Comparison of ENCODE assay signal across 8 cellular contexts in the genomic region with DNA sequence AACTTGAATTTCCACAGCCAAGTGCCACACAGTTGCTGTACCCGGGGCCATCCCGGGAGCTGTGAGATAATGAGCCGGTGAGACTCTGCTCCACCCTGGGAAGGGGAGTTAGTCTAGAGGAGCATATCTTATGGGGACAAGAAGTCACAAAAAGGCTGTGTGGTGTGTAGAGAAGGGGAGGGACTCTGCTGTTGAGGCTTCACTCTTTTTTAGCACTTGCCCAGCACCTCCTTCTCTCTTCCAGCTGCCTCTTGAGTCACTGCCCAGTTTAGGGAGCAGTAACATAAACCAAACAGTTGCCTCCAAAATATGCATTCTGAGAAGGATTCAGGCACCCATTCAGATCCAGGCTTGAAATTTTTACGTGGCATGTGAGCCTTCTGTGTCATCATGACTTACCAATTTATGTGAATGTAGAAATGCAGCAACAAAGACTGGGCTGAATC. TPM values are rescaled to one million over a fixed set of nuclear protein-coding genes. Genes with fewer than 3 reads are reported as not detected.
DNase-seq lines count a peak whose midpoint lies in the region; ATAC-seq and TF ChIP-seq lines count a peak whose summit lies in the region.

No MANE protein-coding gene starts in this region.

- H3K9me2 ChIP-seq in OCI-LY7 (ENCODE audit: insufficient read depth, low read length): no peaks in the 10 kb centered on the region

- TF ChIP-seq CTCF in OCI-LY7 (conservative IDR thresholded peaks at IDR 0.05; ENCODE audit: low read length) (no peak), stomach (IDR thresholded peaks at IDR 0.05) (no peak)

- H3K4me3 Mint-ChIP-seq in activated T-cell treated with anti-CD3 and anti-CD28 coated beads, Interleukin-2, amount 50 U/mL, for 72 hours: peak overlapping the region; percentile 94

- ATAC-seq in activated T-cell treated with anti-CD3 and anti-CD28 coated beads, Interleukin-2, amount 50 U/mL, for 72 hours (replicated peaks in 1 of 2): peak; percentile 15 to 38
- ATAC-seq in HG02763 (IDR thresholded peaks at IDR 0.05; ENCODE audit: unreplicated experiment): peak; percentile 8

- intact Hi-C loops in OCI-LY7 (cut with micrococcal nuclease; ENCODE audit: unreplicated experiment): loop anchor here (10.0 kb wide), 2 partner anchors 591 to 989 kb away; partner anchors contain the start of genes LBR and TP53BP2
- intact Hi-C loops in stomach (cut with DNase I; ENCODE audit: low total_unique reads): no loop called here

- CTCF ChIA-PET in OCI-LY7 (lab: Charles Lee; ENCODE audit: unreplicated experiment): no interaction called here

- H3K4me3 ChIP-seq in OCI-LY7 (ENCODE audit: low read depth, low read length, poor library complexity, severe bottlenecking) (peak overlapping the region; percentile 75), stomach (peak overlapping the region; percentile 88 to 97 (median 92))

- H3K79me2 ChIP-seq in OCI-LY7 (ENCODE audit: insufficient read depth, low read depth, low read length): peaks cover 55% of the 10 kb centered on the region

- H3K36me3 Mint-ChIP-seq in activated T-cell treated with anti-CD3 and anti-CD28 coated beads, Interleukin-2, amount 50 U/mL, for 72 hours (ENCODE audit: insufficient read depth in 2 of 2): peaks cover 13 to 15% of the 10 kb centered on the region in 2 donors

- TF ChIP-seq POLR2A in stomach (IDR thresholded peaks at IDR 0.05): no peak

- BruUV-seq in OCI-LY7 (replicated peaks; lab: Mats Ljungman, UMichigan): TSS peak; percentile 53

- 1 to 5% (median 2%) methylated on average over 4 of the region's 4 CpGs for WGBS in stomach, 5 donors

- peak; percentile 21 to 23 for DNase-seq in activated T-cell treated with anti-CD3 and anti-CD28 coated beads, Interleukin-2, amount 50 U/mL, for 72 hours
- DNase-seq in activated T-cell treated with anti-CD3 and anti-CD28 coated beads, Interleukin-2, amount 50 U/mL, for 48 hours: no peak
- DNase-seq in OCI-LY7 (ENCODE audit: low spot score) (peak; percentile 33), stomach (no peak), NCI-H524 treated with DMSO at 0.1 percent for 48 hours (lab: John Stamatoyannopoulos, UW) (no peak)
- DNase-seq in central memory CD4-positive, alpha-beta T cell: peak; percentile 8

- peak overlapping the region; percentile 44 for H3K27ac ChIP-seq in OCI-LY7 (ENCODE audit: low read depth, low read length, poor library complexity, severe bottlenecking)
- H3K27ac ChIP-seq in layer of hippocampus (ENCODE audit: low read depth, low read length): peak overlapping the region; percentile 95
- peak overlapping the region; percentile 93 to 97 (median 97) for H3K27ac ChIP-seq in stomach

- peak overlapping the region; percentile 79; the same call in 1 of the 2 replicates for H2AFZ ChIP-seq in OCI-LY7 (ENCODE audit: low read length)

- no peak for TF ChIP-seq EP300 in stomach (IDR thresholded peaks at IDR 0.05)

- H3K27me3 ChIP-seq in layer of hippocampus (ENCODE audit: control insufficient read depth, insufficient read depth, low read length): no peaks in the 10 kb centered on the region
- H3K27me3 ChIP-seq in stomach: no peaks in the 10 kb centered on the region

- H3K27me3 Mint-ChIP-seq in activated T-cell treated with anti-CD3 and anti-CD28 coated beads, Interleukin-2, amount 50 U/mL, for 72 hours (ENCODE audit: low read depth): no peaks in the 10 kb centered on the region

- H3K4me2 ChIP-seq in OCI-LY7 (ENCODE audit: low read length): peak overlapping the region; percentile 74

- POLR2A ChIA-PET in OCI-LY7 (lab: Charles Lee): interaction anchor here (0.6 to 3.7 kb wide), 4 partner anchors 10 to 77 kb away, joined by 3 to 16 read pairs (median 3); no protein-coding TSS in a partner anchor

- H3K27ac Mint-ChIP-seq in activated T-cell treated with anti-CD3 and anti-CD28 coated beads, Interleukin-2, amount 50 U/mL, for 72 hours: peak overlapping the region; percentile 98

- H3K4me1 Mint-ChIP-seq in activated T-cell treated with anti-CD3 and anti-CD28 coated beads, Interleukin-2, amount 50 U/mL, for 72 hours (ENCODE audit: low read depth): peaks cover 58% of the 10 kb centered on the region

- H3K9me3 ChIP-seq in OCI-LY7 (ENCODE audit: low read length): no peaks in the 10 kb centered on the region
- H3K9me3 ChIP-seq in stomach: no peaks in the 10 kb centered on the region

- H3K9me3 Mint-ChIP-seq in activated T-cell treated with anti-CD3 and anti-CD28 coated beads, Interleukin-2, amount 50 U/mL, for 72 hours: no peaks in the 10 kb centered on the region

- peaks cover 46% of the 10 kb centered on the region for H3K4me1 ChIP-seq in OCI-LY7 (ENCODE audit: insufficient read depth, low read length, poor library complexity, severe bottlenecking)
- peaks cover 30 to 50% (median 46%) of the 10 kb centered on the region in 4 donors for H3K4me1 ChIP-seq in stomach

- peaks cover 20% of the 10 kb centered on the region for H4K20me1 ChIP-seq in OCI-LY7 (ENCODE audit: insufficient read depth, low read length)

- H3K36me3 ChIP-seq in OCI-LY7 (ENCODE audit: insufficient read depth, low read length) (peaks cover 26% of the 10 kb centered on the region; the same call in 1 of the 2 replicates), stomach (peaks cover 0 to 10% (median 7%) of the 10 kb centered on the region in 4 donors)

RNA-seq across cellular contexts. Expression of gene WDR26, which starts 0.7 kb away (rescaled TPM):
- 10 to 100 TPM; 82.2 to 92.2 TPM for total RNA-seq in activated T-cell treated with anti-CD3 and anti-CD28 coated beads, Interleukin-2, amount 50 U/mL, for 72 hours
- 31.3 and 32.0 TPM in 2 replicates for total RNA-seq in OCI-LY7 (2014; rRNA removed; shearing (Covaris generic))
- total RNA-seq in OCI-LY7 (2022) (77.5 and 78.3 TPM in 2 replicates), stomach (100 to 1,000 TPM in 2 of 5 donors, 10 to 100 TPM in 3; 20.4 to 154 (median 92.4) TPM)
- 10 to 100 TPM; 17.0 to 26.3 (median 24.6) TPM for polyA plus RNA-seq in stomach

Comparison
In these comparisons a context has a peak if more than half of its experiments do, and no peak if none do; other contexts are left out.
1. DNase-seq: peak in activated T-cell treated with anti-CD3 and anti-CD28 coated beads, Interleukin-2, amount 50 U/mL, for 72 hours (2 of 2), OCI-LY7 (single experiment) and central memory CD4-positive, alpha-beta T cell (single experiment); none in activated T-cell treated with anti-CD3 and anti-CD28 coated beads, Interleukin-2, amount 50 U/mL, for 48 hours (0 of 2), stomach (single experiment) and NCI-H524 treated with DMSO at 0.1 percent for 48 hours (single experiment).
2. H3K27ac ChIP-seq: peak in every context shown above with its lines; median percentile 97 in stomach; 95 in layer of hippocampus; 44 in OCI-LY7.